Comparison of ENCODE assay signal across 1 cellular context in the genomic region with DNA sequence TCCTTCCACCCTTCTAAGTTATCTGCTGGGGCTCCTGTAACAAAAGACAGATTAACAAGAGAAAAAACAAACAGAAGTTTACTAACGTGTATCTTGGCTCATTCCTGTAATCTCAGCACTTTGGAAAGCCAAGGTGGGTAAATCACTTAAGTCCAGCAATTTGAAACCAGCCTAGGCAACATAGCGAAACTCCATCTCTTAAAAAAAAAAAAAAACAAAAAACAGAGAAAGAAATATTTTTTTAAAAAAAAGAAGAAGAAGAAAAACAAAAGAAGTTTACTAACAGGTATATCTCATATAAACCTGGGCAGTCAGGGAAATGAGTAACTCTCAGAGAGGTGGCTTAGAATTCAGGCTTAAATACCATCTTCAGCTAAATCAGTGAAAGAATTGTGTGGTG.
TF ChIP-seq lines count a peak whose summit lies in the region.

No MANE protein-coding gene starts in this region.

TF ChIP-seq in WTC11, 78 proteins besides CTCF, POLR2A, EP300 and RAD21:
- TF ChIP-seq, protein P1, sequence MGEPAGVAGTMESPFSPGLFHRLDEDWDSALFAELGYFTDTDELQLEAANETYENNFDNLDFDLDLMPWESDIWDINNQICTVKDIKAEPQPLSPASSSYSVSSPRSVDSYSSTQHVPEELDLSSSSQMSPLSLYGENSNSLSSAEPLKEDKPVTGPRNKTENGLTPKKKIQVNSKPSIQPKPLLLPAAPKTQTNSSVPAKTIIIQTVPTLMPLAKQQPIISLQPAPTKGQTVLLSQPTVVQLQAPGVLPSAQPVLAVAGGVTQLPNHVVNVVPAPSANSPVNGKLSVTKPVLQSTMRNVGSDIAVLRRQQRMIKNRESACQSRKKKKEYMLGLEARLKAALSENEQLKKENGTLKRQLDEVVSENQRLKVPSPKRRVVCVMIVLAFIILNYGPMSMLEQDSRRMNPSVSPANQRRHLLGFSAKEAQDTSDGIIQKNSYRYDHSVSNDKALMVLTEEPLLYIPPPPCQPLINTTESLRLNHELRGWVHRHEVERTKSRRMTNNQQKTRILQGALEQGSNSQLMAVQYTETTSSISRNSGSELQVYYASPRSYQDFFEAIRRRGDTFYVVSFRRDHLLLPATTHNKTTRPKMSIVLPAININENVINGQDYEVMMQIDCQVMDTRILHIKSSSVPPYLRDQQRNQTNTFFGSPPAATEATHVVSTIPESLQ (CRISPR knock-in tag; IDR thresholded peaks at IDR 0.05), result no peak
- TF ChIP-seq SP1 (CRISPR knock-in tag; conservative IDR thresholded peaks at IDR 0.05), result no peak
- TF ChIP-seq PRDM15 (CRISPR knock-in tag; IDR thresholded peaks at IDR 0.05), result no peak
- TF ChIP-seq ETV6 (CRISPR knock-in tag; IDR thresholded peaks at IDR 0.05), result no peak
- no peak for TF ChIP-seq ZNF232 (CRISPR knock-in tag; IDR thresholded peaks at IDR 0.05)
- no peak for TF ChIP-seq ELF4 (CRISPR knock-in tag; IDR thresholded peaks at IDR 0.05; ENCODE audit: low read depth)
- no peak for TF ChIP-seq STAT6 (CRISPR knock-in tag; conservative IDR thresholded peaks at IDR 0.05; ENCODE audit: low read depth)
- TF ChIP-seq ZNF423 (CRISPR knock-in tag; IDR thresholded peaks at IDR 0.05), result no peak
- TF ChIP-seq, protein P2, sequence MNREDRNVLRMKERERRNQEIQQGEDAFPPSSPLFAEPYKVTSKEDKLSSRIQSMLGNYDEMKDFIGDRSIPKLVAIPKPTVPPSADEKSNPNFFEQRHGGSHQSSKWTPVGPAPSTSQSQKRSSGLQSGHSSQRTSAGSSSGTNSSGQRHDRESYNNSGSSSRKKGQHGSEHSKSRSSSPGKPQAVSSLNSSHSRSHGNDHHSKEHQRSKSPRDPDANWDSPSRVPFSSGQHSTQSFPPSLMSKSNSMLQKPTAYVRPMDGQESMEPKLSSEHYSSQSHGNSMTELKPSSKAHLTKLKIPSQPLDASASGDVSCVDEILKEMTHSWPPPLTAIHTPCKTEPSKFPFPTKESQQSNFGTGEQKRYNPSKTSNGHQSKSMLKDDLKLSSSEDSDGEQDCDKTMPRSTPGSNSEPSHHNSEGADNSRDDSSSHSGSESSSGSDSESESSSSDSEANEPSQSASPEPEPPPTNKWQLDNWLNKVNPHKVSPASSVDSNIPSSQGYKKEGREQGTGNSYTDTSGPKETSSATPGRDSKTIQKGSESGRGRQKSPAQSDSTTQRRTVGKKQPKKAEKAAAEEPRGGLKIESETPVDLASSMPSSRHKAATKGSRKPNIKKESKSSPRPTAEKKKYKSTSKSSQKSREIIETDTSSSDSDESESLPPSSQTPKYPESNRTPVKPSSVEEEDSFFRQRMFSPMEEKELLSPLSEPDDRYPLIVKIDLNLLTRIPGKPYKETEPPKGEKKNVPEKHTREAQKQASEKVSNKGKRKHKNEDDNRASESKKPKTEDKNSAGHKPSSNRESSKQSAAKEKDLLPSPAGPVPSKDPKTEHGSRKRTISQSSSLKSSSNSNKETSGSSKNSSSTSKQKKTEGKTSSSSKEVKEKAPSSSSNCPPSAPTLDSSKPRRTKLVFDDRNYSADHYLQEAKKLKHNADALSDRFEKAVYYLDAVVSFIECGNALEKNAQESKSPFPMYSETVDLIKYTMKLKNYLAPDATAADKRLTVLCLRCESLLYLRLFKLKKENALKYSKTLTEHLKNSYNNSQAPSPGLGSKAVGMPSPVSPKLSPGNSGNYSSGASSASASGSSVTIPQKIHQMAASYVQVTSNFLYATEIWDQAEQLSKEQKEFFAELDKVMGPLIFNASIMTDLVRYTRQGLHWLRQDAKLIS (CRISPR knock-in tag; IDR thresholded peaks at IDR 0.05; ENCODE audit: borderline replicate concordance), result no peak
- TF ChIP-seq CDX4 (CRISPR knock-in tag; IDR thresholded peaks at IDR 0.05; ENCODE audit: borderline replicate concordance), result no peak
- TF ChIP-seq MXD4 (CRISPR knock-in tag; IDR thresholded peaks at IDR 0.05; ENCODE audit: borderline replicate concordance), result no peak
- no peak for TF ChIP-seq ATF3 (CRISPR knock-in tag; conservative IDR thresholded peaks at IDR 0.05)
- no peak for TF ChIP-seq JUN (CRISPR knock-in tag; IDR thresholded peaks at IDR 0.05)
- no peak for TF ChIP-seq MYBL2 (CRISPR knock-in tag; IDR thresholded peaks at IDR 0.05)
- no peak for TF ChIP-seq ZNF416 (CRISPR knock-in tag; IDR thresholded peaks at IDR 0.05)
- no peak for TF ChIP-seq RELA (CRISPR knock-in tag; IDR thresholded peaks at IDR 0.05; ENCODE audit: borderline replicate concordance)
- no peak for TF ChIP-seq NFE2L1 (CRISPR knock-in tag; IDR thresholded peaks at IDR 0.05)
- no peak for TF ChIP-seq SMAD4 (CRISPR knock-in tag; IDR thresholded peaks at IDR 0.05)
- no peak for TF ChIP-seq TP53 (CRISPR knock-in tag; IDR thresholded peaks at IDR 0.05)
